In the genomic region with DNA sequence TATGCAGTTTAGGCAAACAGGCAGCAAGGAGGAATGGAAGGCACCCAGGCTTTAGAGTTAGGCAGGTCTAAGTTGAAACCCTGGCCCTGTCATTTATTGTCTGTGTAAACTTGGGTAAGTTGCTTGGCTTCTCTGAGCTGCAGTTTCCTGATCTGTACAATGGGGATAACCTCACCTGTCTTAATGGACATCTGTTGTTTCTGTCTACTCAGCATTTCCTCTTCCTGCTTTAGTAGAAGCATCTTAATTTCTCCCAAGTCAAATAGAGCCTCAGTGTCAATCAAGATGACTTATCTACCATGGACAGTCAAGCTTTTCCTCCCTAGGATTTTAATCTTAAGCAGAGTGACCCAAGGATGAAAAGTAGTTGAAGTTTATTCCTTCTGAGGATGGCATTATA, we compare ENCODE assay signal across 18 cellular contexts.
A peak's percentile ranks its signal among the peaks of the same experiment; 100 is the strongest.
DNase-seq lines count a peak whose midpoint lies in the region; ATAC-seq, FAIRE-seq and TF ChIP-seq lines count a peak whose summit lies in the region.
"Had no signal": no experiment of that assay in that cellular context is flagged by ENCODE, and none has a peak within 500 bp of the region (broad histone marks: within the 10 kb centered on the region; RNA-seq: fewer than 3 reads in every experiment).

No MANE protein-coding gene starts in this region.

- no peak overlapping the region for H3K27ac ChIP-seq in H9 (ENCODE audit: insufficient read length, low read depth, low read length)
- H3K27ac ChIP-seq in astrocyte (ENCODE audit: low read depth, low read length) = no peak overlapping the region
- peak overlapping the region; percentile 77 for H3K27ac ChIP-seq in mesenchymal stem cell (ENCODE audit: low read length, poor library complexity, severe bottlenecking)
- no peak overlapping the region for H3K27ac ChIP-seq in left lung

- no peak overlapping the region for H4K8ac ChIP-seq in H9 (replicated peaks; ENCODE audit: insufficient read length, low read depth, low read length)
- no peak overlapping the region for H4K8ac ChIP-seq in mesenchymal stem cell (ENCODE audit: low read length)

- no peak for ATAC-seq in activated T-cell treated with anti-CD3 and anti-CD28 coated beads, Interleukin-2, amount 50 U/mL, for 72 hours (replicated peaks in 1 of 2)
- ATAC-seq in left lung = no peak
- ATAC-seq: CD8-positive, alpha-beta T cell; GM23338 had no signal

- H3K23me2 ChIP-seq in H9 (ENCODE audit: insufficient read length, low read depth, low read length, poor library complexity, severe bottlenecking) = no peaks in the 10 kb centered on the region

- no peak overlapping the region for H3K23ac ChIP-seq in H9 (ENCODE audit: insufficient read length, low read depth, low read length)
- no peak overlapping the region for H3K23ac ChIP-seq in mesenchymal stem cell (ENCODE audit: low read length in 2 of 2)

- H4K20me1 ChIP-seq in H9 (ENCODE audit: control insufficient read depth, insufficient read depth, insufficient read length) (no peaks in the 10 kb centered on the region), astrocyte (ENCODE audit: insufficient read depth, low read length) (no peaks in the 10 kb centered on the region)

- H3K27me3 Mint-ChIP-seq in H9 (ENCODE audit: low read depth) (peaks cover 9% of the 10 kb centered on the region), astrocyte (ENCODE audit: low read depth, unreplicated experiment) (no peaks in the 10 kb centered on the region)
- no peaks in the 10 kb centered on the region for H3K27me3 Mint-ChIP-seq in activated T-cell treated with anti-CD3 and anti-CD28 coated beads, Interleukin-2, amount 50 U/mL, for 72 hours (ENCODE audit: low read depth)

- H3K56ac ChIP-seq in H9 (ENCODE audit: insufficient read length, low read depth, low read length) = no peak overlapping the region

- H2BK20ac ChIP-seq in H9 (ENCODE audit: low read depth, low read length, poor library complexity, severe bottlenecking) = no peak overlapping the region

- no peaks in the 10 kb centered on the region for H3K79me2 ChIP-seq in H9 (ENCODE audit: insufficient read depth, low read length)
- no peaks in the 10 kb centered on the region for H3K79me2 ChIP-seq in astrocyte (ENCODE audit: insufficient read depth, low read length)

- no peak overlapping the region for H3K4ac ChIP-seq in H9 (ENCODE audit: low read depth, low read length)
- H3K4ac ChIP-seq in mesenchymal stem cell (ENCODE audit: low read depth in 1 of 2, low read length in 2 of 2) = no peak overlapping the region

- H2AK5ac ChIP-seq in H9 (ENCODE audit: insufficient read length, low read length) = no peak overlapping the region
- H2AK5ac ChIP-seq in mesenchymal stem cell (ENCODE audit: low read length, severe bottlenecking) = peak overlapping the region; percentile 76

- H3K9me3 ChIP-seq in H9 (ENCODE audit: control insufficient read depth, low read depth, low read length) = no peaks in the 10 kb centered on the region
- no peaks in the 10 kb centered on the region for H3K9me3 ChIP-seq in astrocyte (ENCODE audit: insufficient read depth, low read depth, low read length)
- peaks cover 6% of the 10 kb centered on the region for H3K9me3 ChIP-seq in mesenchymal stem cell (ENCODE audit: control insufficient read depth, low read length)
- H3K9me3 ChIP-seq in left lung = peaks cover 0 to under 1% of the 10 kb centered on the region in 2 donors
- H3K9me3 ChIP-seq: HAP-1 had no signal

- H2AFZ ChIP-seq in H9 (ENCODE audit: low read length) (no peak overlapping the region), astrocyte (ENCODE audit: low read depth, low read length) (peak overlapping the region; percentile 38), mesenchymal stem cell (ENCODE audit: low read depth, low read length) (no peak overlapping the region)
- H2AFZ ChIP-seq: GM23338 had no signal

- intact Hi-C loops in left lung (cut with DNase I) = no loop called here

- no peak for TF ChIP-seq CTCF in H9 (conservative IDR thresholded peaks at IDR 0.05)
- no peak for TF ChIP-seq CTCF in astrocyte (IDR thresholded peaks at IDR 0.05; ENCODE audit: insufficient read depth, low read depth, low read length)
- no peak for TF ChIP-seq CTCF in left lung (IDR thresholded peaks at IDR 0.05)

- no peak for FAIRE-seq in astrocyte (lab: Jason Lieb, UNC)
- FAIRE-seq: A204.1, D721Med, G401.6, GM12891 had no signal

- H3K4me3 ChIP-seq in astrocyte (ENCODE audit: insufficient read depth, low read depth, low read length) (no peak overlapping the region), mesenchymal stem cell (ENCODE audit: insufficient read depth in 1 of 2, low read depth in 1 of 2, low read length in 2 of 2) (no peak overlapping the region), left lung (no peak overlapping the region)
- H3K4me3 ChIP-seq: GM23338, HAP-1 had no signal

- no peaks in the 10 kb centered on the region for H3K79me1 ChIP-seq in H9 (ENCODE audit: insufficient read depth, low read depth, low read length, poor library complexity, severe bottlenecking)
- H3K79me1 ChIP-seq in mesenchymal stem cell (replicated peaks; ENCODE audit: low read length, poor library complexity, severe bottlenecking) = no peaks in the 10 kb centered on the region

- H3K27ac Mint-ChIP-seq in H9 (no peak overlapping the region), astrocyte (ENCODE audit: unreplicated experiment) (no peak overlapping the region)
- H3K27ac Mint-ChIP-seq in activated T-cell treated with anti-CD3 and anti-CD28 coated beads, Interleukin-2, amount 50 U/mL, for 72 hours = no peak overlapping the region
- H3K27ac Mint-ChIP-seq: CD14-positive monocyte; CD8-positive, alpha-beta T cell; GM23338 had no signal

- H3K9me3 Mint-ChIP-seq in H9 = no peaks in the 10 kb centered on the region
- peaks cover 4% of the 10 kb centered on the region for H3K9me3 Mint-ChIP-seq in astrocyte (ENCODE audit: unreplicated experiment)
- peaks cover 2 to 5% of the 10 kb centered on the region in 2 donors for H3K9me3 Mint-ChIP-seq in activated T-cell treated with anti-CD3 and anti-CD28 coated beads, Interleukin-2, amount 50 U/mL, for 72 hours
- H3K9me3 Mint-ChIP-seq: GM23338 had no signal

- no peak overlapping the region for H4K5ac ChIP-seq in H9 (ENCODE audit: insufficient read length, low read depth, low read length)

- H3K18ac ChIP-seq in H9 (ENCODE audit: insufficient read length, low read depth, low read length) (no peak overlapping the region), mesenchymal stem cell (ENCODE audit: low read depth in 1 of 2, low read length in 2 of 2) (no peak overlapping the region)

- H3K4me1 ChIP-seq in H9 (ENCODE audit: insufficient read depth, low read length) (no peaks in the 10 kb centered on the region), astrocyte (ENCODE audit: insufficient read depth, low read length) (no peaks in the 10 kb centered on the region), mesenchymal stem cell (ENCODE audit: control insufficient read depth, insufficient read depth, low read depth, low read length) (peaks cover 4% of the 10 kb centered on the region), left lung (no peaks in the 10 kb centered on the region)
- H3K4me1 ChIP-seq: HAP-1 had no signal

- H3K4me3 Mint-ChIP-seq in H9 (no peak overlapping the region), astrocyte (ENCODE audit: unreplicated experiment) (no peak overlapping the region)
- H3K4me3 Mint-ChIP-seq in activated T-cell treated with anti-CD3 and anti-CD28 coated beads, Interleukin-2, amount 50 U/mL, for 72 hours = no peak overlapping the region
- H3K4me3 Mint-ChIP-seq: CD14-positive monocyte; CD8-positive, alpha-beta T cell; GM23338 had no signal

- no peak overlapping the region for H3T11ph ChIP-seq in H9 (ENCODE audit: low read length)

- H3K36me3 Mint-ChIP-seq in H9 (ENCODE audit: insufficient read depth in 1 of 3, low read depth in 3 of 3) (no peaks in the 10 kb centered on the region), astrocyte (ENCODE audit: low read depth, unreplicated experiment) (no peaks in the 10 kb centered on the region)
- no peaks in the 10 kb centered on the region for H3K36me3 Mint-ChIP-seq in activated T-cell treated with anti-CD3 and anti-CD28 coated beads, Interleukin-2, amount 50 U/mL, for 72 hours (ENCODE audit: insufficient read depth in 2 of 2)
- H3K36me3 Mint-ChIP-seq: CD14-positive monocyte; CD8-positive, alpha-beta T cell had no signal

- H4K91ac ChIP-seq in H9 (ENCODE audit: insufficient read length, low read depth, low read length) (peak overlapping the region; percentile 29), mesenchymal stem cell (ENCODE audit: low read length) (no peak overlapping the region)

- H3K14ac ChIP-seq in H9 (ENCODE audit: insufficient read depth, low read length) = no peak overlapping the region
- H3K14ac ChIP-seq in mesenchymal stem cell (ENCODE audit: low read length in 2 of 2) = peak overlapping the region in 1 of 2 experiments; percentile 55

- H2BK5ac ChIP-seq in H9 (ENCODE audit: insufficient read length, low read length) (no peak overlapping the region), mesenchymal stem cell (ENCODE audit: low read depth, low read length, poor library complexity, severe bottlenecking) (peak overlapping the region; percentile 14)

- DNase-seq in H9 = no peak
- DNase-seq in astrocyte (ENCODE audit: low read depth) = no peak
- DNase-seq in mesenchymal stem cell = no peak
- DNase-seq in NCI-H2171 (lab: John Stamatoyannopoulos, UW) = no peak
- DNase-seq in iPS-NIHi7 (ENCODE audit: extremely low spot score) = no peak
- DNase-seq in activated T-cell treated with anti-CD3 and anti-CD28 coated beads, Interleukin-2, amount 50 U/mL, for 72 hours = no peak
- no peak for DNase-seq in left lung
- DNase-seq: CD8-positive, alpha-beta T cell; COR-L47; DMS153; DMS79 treated with DMSO at 0.1 percent for 48 hours had no signal

- H3K9ac ChIP-seq in H9 (ENCODE audit: extremely low read depth, insufficient read length, low read length) (no peak overlapping the region), astrocyte (ENCODE audit: low read length) (no peak overlapping the region), mesenchymal stem cell (ENCODE audit: low read length) (no peak overlapping the region)

- H3K4me1 Mint-ChIP-seq in H9 (no peaks in the 10 kb centered on the region), astrocyte (ENCODE audit: low read depth, unreplicated experiment) (peaks cover 15% of the 10 kb centered on the region)
- H3K4me1 Mint-ChIP-seq in activated T-cell treated with anti-CD3 and anti-CD28 coated beads, Interleukin-2, amount 50 U/mL, for 72 hours (ENCODE audit: low read depth) = no peaks in the 10 kb centered on the region
- H3K4me1 Mint-ChIP-seq: GM23338 had no signal

- H3K4me2 ChIP-seq in H9 (ENCODE audit: insufficient read depth, insufficient read length, low read length) (no peak overlapping the region), astrocyte (ENCODE audit: low read length) (peak overlapping the region; percentile 43), mesenchymal stem cell (ENCODE audit: low read length, poor library complexity, severe bottlenecking) (no peak overlapping the region)
- H3K4me2 ChIP-seq: GM23338 had no signal

- H2BK15ac ChIP-seq in H9 (ENCODE audit: low read depth, low read length) (no peak overlapping the region), mesenchymal stem cell (ENCODE audit: low read depth, poor library complexity, severe bottlenecking) (no peak overlapping the region)

- H3K27me3 ChIP-seq in H9 (ENCODE audit: insufficient read depth, low read length) (no peaks in the 10 kb centered on the region), astrocyte (ENCODE audit: insufficient read depth, low read length) (no peaks in the 10 kb centered on the region), mesenchymal stem cell (ENCODE audit: control insufficient read depth in 1 of 2, insufficient read depth in 1 of 2, low read length in 2 of 2) (no peaks in the 10 kb centered on the region), left lung (no peaks in the 10 kb centered on the region)

- H2BK120ac ChIP-seq in H9 (ENCODE audit: low read depth, low read length, poor library complexity, severe bottlenecking) (no peak overlapping the region), mesenchymal stem cell (ENCODE audit: low read depth, low read length) (no peak overlapping the region)

- H3K36me3 ChIP-seq in astrocyte (ENCODE audit: insufficient read depth, low read length) (no peaks in the 10 kb centered on the region), mesenchymal stem cell (ENCODE audit: control insufficient read depth in 1 of 2, insufficient read depth in 2 of 2, low read depth in 1 of 2, low read length in 2 of 2) (no peaks in the 10 kb centered on the region), left lung (no peaks in the 10 kb centered on the region)
- H3K36me3 ChIP-seq: HAP-1 had no signal

- H2BK12ac ChIP-seq in H9 (ENCODE audit: insufficient read length, low read depth, low read length) (no peak overlapping the region), mesenchymal stem cell (ENCODE audit: low read length in 2 of 2) (no peak overlapping the region)
